In genomic region chr20:38084425-38084951, GRCh38 we compare ENCODE assay signal across 11 cellular contexts. TPM values are rescaled to one million over a fixed set of nuclear protein-coding genes. Genes with fewer than 3 reads are reported as not detected.
DNase-seq lines count a peak whose midpoint lies in the region; ATAC-seq and TF ChIP-seq lines count a peak whose summit lies in the region.
"Had no signal": no experiment of that assay in that cellular context is flagged by ENCODE, and none has a peak within 500 bp of the region (broad histone marks: within the 10 kb centered on the region; RNA-seq: fewer than 3 reads in every experiment).

No MANE protein-coding gene starts in this region.

- peak; percentile 98 for DNase-seq in EH (ENCODE audit: low read depth)
- no peak for DNase-seq in heart right ventricle
- DNase-seq in trophoblast cell, result peak; percentile 53 to 81
- no peak for DNase-seq in central memory CD4-positive, alpha-beta T cell
- no peak for DNase-seq in stimulated activated CD4-positive, alpha-beta T cell treated with anti-CD3 and anti-CD28 coated beads, Interleukin-2, amount 100 ng/mL, for 24 hours
- no peak for DNase-seq in activated gamma-delta T cell (lab: John Stamatoyannopoulos, UW)
- DNase-seq: effector CD8-positive, alpha-beta T cell; H9; naive B cell had no signal

- peak overlapping the region; percentile 97 for H2BK5ac ChIP-seq in trophoblast cell (ENCODE audit: low read depth, low read length, poor library complexity)

- peaks cover 0 to 4% (median 0%) of the 10 kb centered on the region in 11 donors for H3K9me3 ChIP-seq in heart right ventricle
- H3K9me3 ChIP-seq in trophoblast cell (ENCODE audit: insufficient read depth, low read depth, low read length), result no peaks in the 10 kb centered on the region

- H3K14ac ChIP-seq in trophoblast cell (ENCODE audit: low read length), result peak overlapping the region; percentile 88

- no peak overlapping the region for H3K23ac ChIP-seq in trophoblast cell (ENCODE audit: low read length)

- peak overlapping the region; percentile 89 for H3K4ac ChIP-seq in trophoblast cell (ENCODE audit: low read depth, low read length)

- H4K8ac ChIP-seq in trophoblast cell (ENCODE audit: low read depth, low read length), result peak overlapping the region; percentile 90

- no peak overlapping the region for H2AFZ ChIP-seq in trophoblast cell (ENCODE audit: insufficient read depth, low read length, poor library complexity)

- H3K4me3 ChIP-seq in WI38 (ENCODE audit: low read depth, low read length), result peak overlapping the region; percentile 1; the same call in 1 of the 2 replicates
- H3K4me3 ChIP-seq in heart right ventricle, result peak overlapping the region in 2 of 10 donors; percentile 2 to 10
- no peak overlapping the region for H3K4me3 ChIP-seq in trophoblast cell (ENCODE audit: low read depth, low read length)

- peak overlapping the region; percentile 93 for H4K91ac ChIP-seq in trophoblast cell (ENCODE audit: low read depth, low read length)

- H3K27ac ChIP-seq in heart right ventricle (peak overlapping the region; percentile 66 to 88 (median 82)), trophoblast cell (ENCODE audit: low read depth, low read length) (peak overlapping the region; percentile 96)

- ATAC-seq in heart right ventricle (peak; percentile 46 to 91 (median 82)), HG03565 (IDR thresholded peaks at IDR 0.05; ENCODE audit: unreplicated experiment) (no peak)

- peak overlapping the region; percentile 98 for H2BK120ac ChIP-seq in trophoblast cell (ENCODE audit: insufficient read depth, low read length, poor library complexity)

- H3K27me3 ChIP-seq in heart right ventricle, result no peaks in the 10 kb centered on the region
- no peaks in the 10 kb centered on the region for H3K27me3 ChIP-seq in trophoblast cell (ENCODE audit: insufficient read depth, low read length)

- peak overlapping the region; percentile 97 for H3K18ac ChIP-seq in trophoblast cell (ENCODE audit: low read length)

- H2AK5ac ChIP-seq in trophoblast cell (ENCODE audit: low read length), result peak overlapping the region; percentile 99

- H3K79me2 ChIP-seq in trophoblast cell (ENCODE audit: control insufficient read depth, insufficient read depth, low read length, poor library complexity), result peaks cover 13% of the 10 kb centered on the region

- no peak overlapping the region for H3K4me2 ChIP-seq in trophoblast cell (ENCODE audit: low read length)

- H3K79me1 ChIP-seq in trophoblast cell (ENCODE audit: low read length), result peaks cover 27% of the 10 kb centered on the region

- H2BK12ac ChIP-seq in trophoblast cell (ENCODE audit: low read length), result peak overlapping the region; percentile 98

- intact Hi-C loops in heart right ventricle (cut with DNase I), result no loop called here

- 36 to 39% methylated on average over 5 of the region's 5 CpGs for WGBS in heart right ventricle, 2 donors
- WGBS in trophoblast cell (ENCODE audit: extremely low coverage, insufficient coverage, insufficient read length), result no CpG with 5 or more reads among the region's 5 CpGs

- H3K9ac ChIP-seq in trophoblast cell (ENCODE audit: low read length), result peak overlapping the region; percentile 35

- H3K4me1 ChIP-seq in heart right ventricle (peaks cover 3 to 54% (median 25%) of the 10 kb centered on the region in 9 donors), trophoblast cell (ENCODE audit: control insufficient read depth in 1 of 2, insufficient read depth in 2 of 2, low read length in 2 of 2) (peaks cover 21% of the 10 kb centered on the region in 2 experiments)

- TF ChIP-seq CTCF in WI38 (IDR thresholded peaks at IDR 0.05; ENCODE audit: low read depth, low read length), result no peak
- no peak for TF ChIP-seq CTCF in heart right ventricle (IDR thresholded peaks at IDR 0.05)

- peaks cover 0 to 88% (median 23%) of the 10 kb centered on the region in 9 donors for H3K36me3 ChIP-seq in heart right ventricle
- H3K36me3 ChIP-seq in trophoblast cell (ENCODE audit: control insufficient read depth in 1 of 2, insufficient read depth in 2 of 2, low read length in 2 of 2), result peaks cover 14 to 16% of the 10 kb centered on the region in 2 experiments

- H4K12ac ChIP-seq in trophoblast cell (ENCODE audit: low read depth, low read length), result peak overlapping the region; percentile 28

RNA-seq across cellular contexts. Expression of gene RPRD1B, which starts 50.9 kb away (rescaled TPM):
- total RNA-seq in heart right ventricle, result 10 to 100 TPM; 40.6 to 78.1 (median 48.8) TPM
- 10 to 100 TPM; 10.4 to 14.5 TPM for polyA plus RNA-seq in heart right ventricle
- 29.9 and 32.6 TPM in 2 replicates for polyA plus RNA-seq in trophoblast cell (2013)

RNA-seq across cellular contexts. Expression of gene TTI1, which starts 51.2 kb away (rescaled TPM):
- total RNA-seq in heart right ventricle, result 10 to 100 TPM in 8 of 10 donors, 1 to 10 TPM in 2; 9.1 to 14.8 (median 11.3) TPM
- 10 to 100 TPM in 1 of 2 donors, 1 to 10 TPM in 1; 8.3 to 10.4 TPM for polyA plus RNA-seq in heart right ventricle
- 14.6 and 14.7 TPM in 2 replicates for polyA plus RNA-seq in trophoblast cell (2013)

Comparison
In these comparisons a context has a peak if more than half of its experiments do, and no peak if none do; other contexts are left out.
1. DNase-seq: peak in EH (single experiment) and trophoblast cell (2 of 2); none in heart right ventricle (0 of 2), central memory CD4-positive, alpha-beta T cell (single experiment), stimulated activated CD4-positive, alpha-beta T cell treated with anti-CD3 and anti-CD28 coated beads, Interleukin-2, amount 100 ng/mL, for 24 hours (0 of 2) and activated gamma-delta T cell (single experiment).